Comparison of ENCODE assay signal across 7 cellular contexts in the genomic region with DNA sequence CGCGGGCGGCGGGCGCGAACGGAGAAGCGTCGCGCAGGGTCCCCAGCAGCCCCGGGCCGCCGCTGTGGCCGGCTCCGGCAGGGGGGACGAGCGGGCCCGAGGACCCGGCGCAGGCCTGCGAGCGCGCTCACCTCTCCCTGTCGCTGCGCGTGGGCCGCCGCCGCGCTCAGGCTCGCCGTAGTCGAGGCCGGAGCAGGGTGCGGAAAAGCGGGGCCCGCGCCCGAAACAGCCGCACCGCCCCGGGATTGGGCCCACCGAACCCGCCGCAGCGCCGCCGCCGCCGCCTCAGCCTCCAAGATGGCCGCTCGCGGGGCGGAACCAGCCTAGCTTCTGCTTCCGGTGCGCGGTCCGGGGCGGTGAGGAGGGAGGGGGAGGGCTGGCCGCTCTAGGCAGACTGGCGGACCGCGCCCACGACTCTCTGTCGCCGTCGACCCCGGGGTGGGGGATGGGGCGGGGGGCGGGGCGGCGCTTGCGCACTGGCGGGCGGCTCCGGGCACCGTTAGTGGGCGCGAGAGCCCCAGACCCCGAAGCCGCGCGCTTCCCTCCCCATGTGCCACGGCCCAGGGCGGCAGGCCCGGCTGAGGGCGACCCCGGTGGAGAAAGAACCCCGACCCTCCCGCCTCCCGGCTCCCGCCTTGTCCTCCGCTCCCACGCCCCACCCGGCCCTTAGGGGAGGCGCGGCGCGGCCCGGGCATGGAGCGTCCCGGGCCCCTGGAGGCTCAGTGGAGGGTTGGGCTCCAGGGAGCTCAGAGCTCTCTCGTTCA.
DNase-seq lines count a peak whose midpoint lies in the region; ATAC-seq and TF ChIP-seq lines count a peak whose summit lies in the region.

UBE2J2 (minus strand) TSS at position 320 of the 764 bp plus-strand sequence. CDS start 5,862 bp downstream, outside the sequence.

- H3K27ac ChIP-seq in VCaP (peak within 1 kb of the TSS; percentile 98), iPS-20b (ENCODE audit: low read length) (no peak within 1 kb of the TSS), skin epidermis (peak within 1 kb of the TSS; percentile 80 to 97 (median 91))

- TF ChIP-seq CTCF in VCaP (conservative IDR thresholded peaks at IDR 0.05): no peak

- H3K9ac ChIP-seq in iPS-20b (ENCODE audit: low read depth, low read length): peak within 1 kb of the TSS; percentile 83

- peaks cover 3% of the 10 kb centered on the region; the same call in 1 of the 2 replicates for H3K4me1 ChIP-seq in iPS-20b (ENCODE audit: insufficient read depth, low read length)

- H3K9me3 ChIP-seq in iPS-20b (ENCODE audit: insufficient read depth, low read depth, low read length): no peaks in the 10 kb centered on the region

- in situ Hi-C loops in T47D (cut with HindIII; ENCODE audit: low pct_unique_long_range_greater_than_20kb, low sequenced_read_pairs): no loop called here

- H3K27me3 ChIP-seq in iPS-20b (ENCODE audit: insufficient read depth, low read length): peaks cover 7% of the 10 kb centered on the region

- peak within 1 kb of the TSS; percentile 88 for H3K4me3 ChIP-seq in iPS-20b (ENCODE audit: low read length)
- H3K4me3 ChIP-seq in skin epidermis: peak within 1 kb of the TSS; percentile 79 to 99 (median 92)

- peak; percentile 87 for DNase-seq in NCI-H2171 treated with DMSO at 0.1 percent for 48 hours (lab: John Stamatoyannopoulos, UW)
- peak; percentile 83 to 88 for DNase-seq in T47D (ENCODE audit: low read depth in 1 of 2, low spot score in 1 of 2)

- ATAC-seq in GM18505 (IDR thresholded peaks at IDR 0.05; ENCODE audit: unreplicated experiment): peak; percentile 82
- ATAC-seq in HG03025 (IDR thresholded peaks at IDR 0.05; ENCODE audit: low FRiP score, unreplicated experiment): peak; percentile 77

- TF ChIP-seq POLR2A in GM18505 (IDR thresholded peaks at IDR 0.05; ENCODE audit: borderline replicate concordance, extremely low read depth, insufficient read depth, insufficient read length): peak; percentile 66

- 0 out of 2 replicates have a peak, but pooled peaks cover 11% of the 10 kb centered on the region for H3K36me3 ChIP-seq in iPS-20b (ENCODE audit: insufficient read depth, low read depth, low read length)
